17 cellular contexts compared by ENCODE assay signal in genomic region chr4:84263415-84263814, GRCh38.
DNase-seq lines count a peak whose midpoint lies in the region; ATAC-seq, FAIRE-seq and TF ChIP-seq lines count a peak whose summit lies in the region.
"Had no signal": no experiment of that assay in that cellular context is flagged by ENCODE, and none has a peak within 500 bp of the region (broad histone marks: within the 10 kb centered on the region; RNA-seq: fewer than 3 reads in every experiment).

No MANE protein-coding gene starts in this region.

- no peak for FAIRE-seq in GM12891 (lab: Jason Lieb, UNC)

- ATAC-seq in GM18517 (IDR thresholded peaks at IDR 0.05; ENCODE audit: unreplicated experiment) (peak; percentile 69), GM21390 (IDR thresholded peaks at IDR 0.05; ENCODE audit: unreplicated experiment) (peak; percentile 44), HG03432 (IDR thresholded peaks at IDR 0.05; ENCODE audit: unreplicated experiment) (peak; percentile 38), GM21447 (IDR thresholded peaks at IDR 0.05; ENCODE audit: unreplicated experiment) (no peak)
- ATAC-seq: left ventricle myocardium superior had no signal

- TF ChIP-seq POLR2A in GM12891 (IDR thresholded peaks at IDR 0.05; ENCODE audit: low read depth, low read length) = no peak

- DNase-seq in OCI-M1 (lab: John Stamatoyannopoulos, UW) (peak; percentile 61), GM12891 (ENCODE audit: insufficient read length, low spot score) (no peak), NCI-H1930 (lab: John Stamatoyannopoulos, UW) (no peak)
- DNase-seq: activated CD4-positive, alpha-beta memory T cell treated with anti-CD3 and anti-CD28 coated beads for 36 hours; activated naive CD4-positive, alpha-beta T cell treated with anti-CD3 and anti-CD28 coated beads, Interleukin-2, amount 10 ng/mL, durations not matched to agents 7 days and 5 days; activated T-cell treated with anti-CD3 and anti-CD28 coated beads, Interleukin-2, amount 50 U/mL, for 1 hour; COR-L47; head of caudate nucleus; left ventricle myocardium superior; NCI-H1105 treated with DMSO at 0.1 percent for 48 hours; NCI-H774; spleen; SW 1271 had no signal

TF ChIP-seq in GM12891, 5 proteins besides CTCF, POLR2A, EP300 and RAD21:
- no peak for TF ChIP-seq POLR2AphosphoS5 (IDR thresholded peaks at IDR 0.05; ENCODE audit: low read depth, low read length)
- no peak for TF ChIP-seq PAX5 (IDR thresholded peaks at IDR 0.05; ENCODE audit: insufficient read depth, low read length, severe bottlenecking)
- no peak for TF ChIP-seq POU2F2 (IDR thresholded peaks at IDR 0.05; ENCODE audit: low read depth, low read length)
- TF ChIP-seq SPI1 (IDR thresholded peaks at IDR 0.05; ENCODE audit: low read depth, low read length) = no peak
- TF ChIP-seq TAF1 (IDR thresholded peaks at IDR 0.05; ENCODE audit: low read depth, low read length) = no peak
